ENCODE assay signal across 9 cellular contexts in the genomic region with DNA sequence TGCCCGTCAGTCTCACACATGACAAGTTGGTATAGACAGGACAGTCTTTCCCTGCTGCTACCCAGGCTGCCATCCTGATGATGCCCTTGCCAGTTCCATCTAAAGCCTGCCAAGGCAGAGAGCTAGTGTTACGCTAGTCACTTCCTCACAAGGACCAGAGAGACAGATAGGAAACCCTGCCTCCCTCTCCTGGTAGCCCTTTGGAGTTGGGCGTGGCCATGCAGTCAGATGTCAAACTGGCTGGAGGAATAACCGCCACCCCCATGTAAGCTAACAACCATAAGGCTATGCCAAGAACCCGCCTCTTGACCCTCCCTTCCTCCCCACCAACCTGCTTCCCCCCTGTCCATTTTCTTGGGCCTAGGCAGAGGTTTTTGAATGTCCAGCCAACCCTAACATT. TPM values are rescaled to one million over a fixed set of nuclear protein-coding genes. Genes with fewer than 3 reads are reported as not detected.
DNase-seq lines count a peak whose midpoint lies in the region; ATAC-seq and TF ChIP-seq lines count a peak whose summit lies in the region.
"Had no signal": no experiment of that assay in that cellular context is flagged by ENCODE, and none has a peak within 500 bp of the region (broad histone marks: within the 10 kb centered on the region; RNA-seq: fewer than 3 reads in every experiment).

No MANE protein-coding gene starts in this region.

- H4K20me1 ChIP-seq in OCI-LY7 (ENCODE audit: insufficient read depth, low read length), result 0 out of 2 replicates have a peak, but pooled peaks cover 4% of the 10 kb centered on the region

- H3K4ac ChIP-seq in trophoblast cell (ENCODE audit: low read depth, low read length), result peak overlapping the region; percentile 5

- H3K18ac ChIP-seq in trophoblast cell (ENCODE audit: low read length), result no peak overlapping the region

- no TSS peak for BruUV-seq in OCI-LY7 (replicated peaks; lab: Mats Ljungman, UMichigan)

- POLR2A ChIA-PET in OCI-LY7 (lab: Charles Lee), result interaction anchor here (1.0 to 1.4 kb wide), 2 partner anchors 19 to 20 kb away, joined by 4 to 6 read pairs; no protein-coding TSS in a partner anchor

- H4K12ac ChIP-seq in trophoblast cell (ENCODE audit: low read depth, low read length), result no peak overlapping the region

- H2AFZ ChIP-seq in OCI-LY7 (ENCODE audit: low read length), result no peak overlapping the region
- no peak overlapping the region for H2AFZ ChIP-seq in trophoblast cell (ENCODE audit: insufficient read depth, low read length, poor library complexity)

- intact Hi-C loops in OCI-LY7 (cut with micrococcal nuclease; ENCODE audit: unreplicated experiment), result no loop called here

- H3K27ac ChIP-seq in OCI-LY7 (ENCODE audit: low read depth, low read length, poor library complexity, severe bottlenecking) (no peak overlapping the region), trophoblast cell (ENCODE audit: low read depth, low read length) (no peak overlapping the region), WERI-Rb-1 (no peak overlapping the region)

- H3K9ac ChIP-seq in trophoblast cell (ENCODE audit: low read length), result no peak overlapping the region

- H2BK5ac ChIP-seq in trophoblast cell (ENCODE audit: low read depth, low read length, poor library complexity), result no peak overlapping the region

- H3K9me2 ChIP-seq in OCI-LY7 (ENCODE audit: insufficient read depth, low read length), result no peaks in the 10 kb centered on the region

- no peak for TF ChIP-seq CTCF in OCI-LY7 (conservative IDR thresholded peaks at IDR 0.05; ENCODE audit: low read length)
- TF ChIP-seq CTCF in epithelial cell of esophagus (IDR thresholded peaks at IDR 0.05; ENCODE audit: insufficient read depth, low read depth, low read length, missing control alignments), result no peak
- no peak for TF ChIP-seq CTCF in WERI-Rb-1 (IDR thresholded peaks at IDR 0.05; ENCODE audit: low read depth, low read length)

- H3K9me3 ChIP-seq in OCI-LY7 (ENCODE audit: low read length), result no peaks in the 10 kb centered on the region
- no peaks in the 10 kb centered on the region for H3K9me3 ChIP-seq in trophoblast cell (ENCODE audit: insufficient read depth, low read depth, low read length)
- H3K9me3 ChIP-seq in WERI-Rb-1 (ENCODE audit: severe bottlenecking), result no peaks in the 10 kb centered on the region
- H3K9me3 ChIP-seq: adrenal gland had no signal

- H4K91ac ChIP-seq in trophoblast cell (ENCODE audit: low read depth, low read length), result no peak overlapping the region

- H2AK5ac ChIP-seq in trophoblast cell (ENCODE audit: low read length), result no peak overlapping the region

- peaks cover 23% of the 10 kb centered on the region; the same call in 1 of the 2 replicates for H3K79me2 ChIP-seq in OCI-LY7 (ENCODE audit: insufficient read depth, low read depth, low read length)
- H3K79me2 ChIP-seq in trophoblast cell (ENCODE audit: control insufficient read depth, insufficient read depth, low read length, poor library complexity), result peaks cover 15% of the 10 kb centered on the region

- no peak for ATAC-seq in GM19035 (IDR thresholded peaks at IDR 0.05; ENCODE audit: unreplicated experiment)
- no peak for ATAC-seq in GM18498 (IDR thresholded peaks at IDR 0.05; ENCODE audit: unreplicated experiment)

- CTCF ChIA-PET in OCI-LY7 (lab: Charles Lee; ENCODE audit: unreplicated experiment), result no interaction called here

- no peak overlapping the region for H3K23ac ChIP-seq in trophoblast cell (ENCODE audit: low read length)

- H3K4me1 ChIP-seq in OCI-LY7 (ENCODE audit: insufficient read depth, low read length, poor library complexity, severe bottlenecking) (peaks cover 43% of the 10 kb centered on the region), trophoblast cell (ENCODE audit: control insufficient read depth in 1 of 2, insufficient read depth in 2 of 2, low read length in 2 of 2) (peaks cover 18 to 36% of the 10 kb centered on the region in 2 experiments)

- no peak overlapping the region for H3K14ac ChIP-seq in trophoblast cell (ENCODE audit: low read length)

- no peak overlapping the region for H2BK120ac ChIP-seq in trophoblast cell (ENCODE audit: insufficient read depth, low read length, poor library complexity)

- no CpG with 5 or more reads among the region's 5 CpGs for WGBS in trophoblast cell (ENCODE audit: extremely low coverage, insufficient coverage, insufficient read length)

- H3K27me3 ChIP-seq in trophoblast cell (ENCODE audit: insufficient read depth, low read length), result no peaks in the 10 kb centered on the region
- no peaks in the 10 kb centered on the region for H3K27me3 ChIP-seq in WERI-Rb-1 (ENCODE audit: insufficient read depth, low read depth, severe bottlenecking)
- H3K27me3 ChIP-seq: adrenal gland had no signal

- H3K4me2 ChIP-seq in OCI-LY7 (ENCODE audit: low read length) (peak overlapping the region; percentile 82), trophoblast cell (ENCODE audit: low read length) (peak overlapping the region; percentile 88)

- no peak overlapping the region for H4K8ac ChIP-seq in trophoblast cell (ENCODE audit: low read depth, low read length)

- peaks cover 42% of the 10 kb centered on the region for H3K36me3 ChIP-seq in OCI-LY7 (ENCODE audit: insufficient read depth, low read length)
- H3K36me3 ChIP-seq in trophoblast cell (ENCODE audit: control insufficient read depth in 1 of 2, insufficient read depth in 2 of 2, low read length in 2 of 2), result peaks cover 36 to 46% of the 10 kb centered on the region in 2 experiments
- peaks cover 54% of the 10 kb centered on the region for H3K36me3 ChIP-seq in WERI-Rb-1

- DNase-seq in EH (ENCODE audit: low read depth) (peak; percentile 42), OCI-LY7 (ENCODE audit: low spot score) (no peak), epithelial cell of esophagus (ENCODE audit: low read depth) (peak; percentile 44), trophoblast cell (no peak), WERI-Rb-1 (no peak), NCI-H2081 (lab: John Stamatoyannopoulos, UW) (no peak)

- H3K79me1 ChIP-seq in trophoblast cell (ENCODE audit: low read length), result peaks cover 4% of the 10 kb centered on the region

- H2BK12ac ChIP-seq in trophoblast cell (ENCODE audit: low read length), result no peak overlapping the region

- H3K4me3 ChIP-seq in OCI-LY7 (ENCODE audit: low read depth, low read length, poor library complexity, severe bottlenecking) (peak overlapping the region; percentile 76), epithelial cell of esophagus (ENCODE audit: low read length) (peak overlapping the region; percentile 77), trophoblast cell (ENCODE audit: low read depth, low read length) (no peak overlapping the region), WERI-Rb-1 (ENCODE audit: low read depth, low read length) (no peak overlapping the region)

RNA-seq across cellular contexts. Expression of gene TMEM115, which starts 2.8 kb away (rescaled TPM):
- 14.5 and 18.9 TPM in 2 replicates for total RNA-seq in OCI-LY7 (2014; rRNA removed; shearing (Covaris generic))
- total RNA-seq in OCI-LY7 (2022), result 16.2 and 17.1 TPM in 2 replicates
- 43.3 and 44.6 TPM in 2 replicates for polyA plus RNA-seq in trophoblast cell (2013)

RNA-seq across cellular contexts. Expression of gene CYB561D2, which starts 5.9 kb away (rescaled TPM):
- 16.2 and 28.0 TPM in 2 replicates for total RNA-seq in OCI-LY7 (2014; rRNA removed; shearing (Covaris generic))
- 17.8 and 18.7 TPM in 2 replicates for total RNA-seq in OCI-LY7 (2022)
- polyA plus RNA-seq in trophoblast cell (2013), result 14.7 and 16.2 TPM in 2 replicates

RNA-seq across cellular contexts. Expression of gene NPRL2, which starts 6.0 kb away (rescaled TPM):
- total RNA-seq in OCI-LY7 (2014; rRNA removed; shearing (Covaris generic)), result 38.6 and 52.5 TPM in 2 replicates
- total RNA-seq in OCI-LY7 (2022), result 27.9 and 36.0 TPM in 2 replicates
- polyA plus RNA-seq in trophoblast cell (2013), result 13.1 TPM in 2 replicates

RNA-seq across cellular contexts. Expression of gene ZMYND10, which starts 11.0 kb away (rescaled TPM):
- 1.7 and 1.8 TPM in 2 replicates for total RNA-seq in OCI-LY7 (2014; rRNA removed; shearing (Covaris generic))
- 2.8 and 3.0 TPM in 2 replicates for total RNA-seq in OCI-LY7 (2022)
- polyA plus RNA-seq in trophoblast cell (2013), result 0.45 and 0.51 TPM in 2 replicates

RNA-seq across cellular contexts. Expression of gene RASSF1, which starts 15.9 kb away (rescaled TPM):
- total RNA-seq in OCI-LY7 (2014; rRNA removed; shearing (Covaris generic)), result 35.8 and 36.0 TPM in 2 replicates
- 33.0 and 33.9 TPM in 2 replicates for total RNA-seq in OCI-LY7 (2022)
- 15.1 and 16.0 TPM in 2 replicates for polyA plus RNA-seq in trophoblast cell (2013)

Comparison
In these comparisons a context has a peak if more than half of its experiments do, and no peak if none do; other contexts are left out.
1. DNase-seq: peak in EH (single experiment) and epithelial cell of esophagus (single experiment); none in OCI-LY7 (single experiment), trophoblast cell (0 of 2), WERI-Rb-1 (single experiment) and NCI-H2081 (0 of 2).
2. H3K4me3 ChIP-seq: peak in OCI-LY7 (single experiment) and epithelial cell of esophagus (single experiment); none in trophoblast cell (single experiment) and WERI-Rb-1 (single experiment).